22 cellular contexts compared by ENCODE assay signal in the genomic region with DNA sequence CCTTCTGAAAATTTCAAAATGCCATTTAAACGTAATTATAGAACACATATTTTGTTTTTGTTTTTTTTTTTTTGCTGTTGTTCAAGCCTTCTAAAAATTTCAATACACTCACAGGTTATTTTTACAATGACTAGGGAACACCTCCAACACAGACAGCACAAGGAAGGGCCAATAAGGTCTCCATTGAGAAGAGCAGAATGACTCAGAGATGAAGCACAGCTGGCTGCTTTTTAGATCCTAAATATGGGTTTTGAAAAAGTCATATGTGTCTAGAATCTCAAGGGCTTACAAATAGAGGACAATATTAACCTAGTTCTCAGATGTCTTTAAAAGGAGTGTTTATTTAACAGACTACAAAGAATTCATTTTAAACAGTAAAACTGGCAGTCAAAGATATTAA.
DNase-seq lines count a peak whose midpoint lies in the region; ATAC-seq and TF ChIP-seq lines count a peak whose summit lies in the region.
"Had no signal": no experiment of that assay in that cellular context is flagged by ENCODE, and none has a peak within 500 bp of the region (broad histone marks: within the 10 kb centered on the region; RNA-seq: fewer than 3 reads in every experiment).

No MANE protein-coding gene starts in this region.

- dilution Hi-C loops in IMR-90 (cut with HindIII; ENCODE audit: low sequenced_read_pairs, unreplicated experiment) = no loop called here
- dilution Hi-C loops in mammary epithelial cell (cut with HindIII; ENCODE audit: low sequenced_read_pairs) = no loop called here

- no peak overlapping the region for H3K9ac ChIP-seq in IMR-90 (ENCODE audit: low read depth, low read length)
- no peak overlapping the region for H3K9ac ChIP-seq in mammary epithelial cell (ENCODE audit: insufficient read depth, low read length)

- no peak overlapping the region for H4K8ac ChIP-seq in IMR-90 (ENCODE audit: low read depth in 2 of 2, low read length in 2 of 2)

- H3K4me3 ChIP-seq in IMR-90 (ENCODE audit: insufficient read depth, low read depth, low read length) = no peak overlapping the region
- H3K4me3 ChIP-seq in mammary epithelial cell (replicated peaks in 1 of 3; ENCODE audit: insufficient read depth in 1 of 3, low read depth in 2 of 3, low read length in 3 of 3) = no peak overlapping the region
- H3K4me3 ChIP-seq: gastroesophageal sphincter, GM23338, Peyer's patch, SJSA1, spleen had no signal

- no peak for TF ChIP-seq RAD21 in IMR-90 (IDR thresholded peaks at IDR 0.05; ENCODE audit: low read length)

- no peak overlapping the region for H2AK5ac ChIP-seq in IMR-90 (ENCODE audit: low read depth, low read length)

- no peak overlapping the region for H3K27ac ChIP-seq in IMR-90 (ENCODE audit: insufficient read depth, low read length)
- H3K27ac ChIP-seq in mammary epithelial cell (ENCODE audit: insufficient read depth, low read depth, low read length) = no peak overlapping the region
- no peak overlapping the region for H3K27ac ChIP-seq in caudate nucleus (ENCODE audit: low read depth, low read length)
- H3K27ac ChIP-seq: gastroesophageal sphincter, Peyer's patch, SJSA1, spleen had no signal

- no peaks in the 10 kb centered on the region for H3K9me1 ChIP-seq in IMR-90 (ENCODE audit: insufficient read depth, low read length)

- no peaks in the 10 kb centered on the region for H3K9me3 ChIP-seq in IMR-90 (ENCODE audit: control insufficient read depth, insufficient read depth, low read length)
- H3K9me3 ChIP-seq in mammary epithelial cell (replicated peaks; ENCODE audit: insufficient read depth, low read length) = no peaks in the 10 kb centered on the region
- H3K9me3 ChIP-seq: gastroesophageal sphincter, Peyer's patch, SJSA1, spleen had no signal

- no peak overlapping the region for H4K5ac ChIP-seq in IMR-90 (ENCODE audit: low read depth, low read length)

- TF ChIP-seq CTCF in IMR-90 (conservative IDR thresholded peaks at IDR 0.05; ENCODE audit: low read depth, low read length) (no peak), mammary epithelial cell (conservative IDR thresholded peaks at IDR 0.05 in 1 of 2, IDR thresholded peaks at IDR 0.05 in 1 of 2; ENCODE audit: extremely low read depth in 1 of 2, insufficient read depth in 1 of 2, low read depth in 1 of 2, low read length in 2 of 2) (no peak)

- no peak overlapping the region for H2AK9ac ChIP-seq in IMR-90 (replicated peaks; ENCODE audit: low read depth, low read length, poor library complexity)

- H3K14ac ChIP-seq in IMR-90 (replicated peaks; ENCODE audit: low read depth, low read length) = no peak overlapping the region

- H3K23ac ChIP-seq in IMR-90 (ENCODE audit: low read depth, low read length) = no peak overlapping the region

- no peak overlapping the region for H3K56ac ChIP-seq in IMR-90 (ENCODE audit: extremely low read depth, insufficient read depth, low read length)

- TF ChIP-seq POLR2A in IMR-90 (IDR thresholded peaks at IDR 0.05; ENCODE audit: low read depth, low read length) = no peak

- H3K18ac ChIP-seq in IMR-90 (ENCODE audit: low read depth, low read length) = no peak overlapping the region

- ATAC-seq in IMR-90 (ENCODE audit: low read depth) (peak; percentile 54), GM21576 (IDR thresholded peaks at IDR 0.05; ENCODE audit: unreplicated experiment) (no peak)
- ATAC-seq: CD8-positive, alpha-beta T cell; gastroesophageal sphincter; GM23338 had no signal

- H3K36me3 ChIP-seq in IMR-90 (ENCODE audit: control insufficient read depth, insufficient read depth, low read length) (no peaks in the 10 kb centered on the region), mammary epithelial cell (ENCODE audit: insufficient read depth, low read length) (no peaks in the 10 kb centered on the region)
- H3K36me3 ChIP-seq: gastroesophageal sphincter, Peyer's patch, SJSA1, spleen had no signal

- POLR2A ChIA-PET in IMR-90 (lab: Charles Lee; ENCODE audit: unreplicated experiment) = no interaction called here

- H2BK120ac ChIP-seq in IMR-90 (ENCODE audit: low read depth, low read length) = no peak overlapping the region

- BruUV-seq in IMR-90 (replicated peaks; lab: Mats Ljungman, UMichigan) (no TSS peak), mammary epithelial cell (replicated peaks; lab: Mats Ljungman, UMichigan) (no TSS peak)

- no peak overlapping the region for H2AFZ ChIP-seq in IMR-90 (replicated peaks; ENCODE audit: low read length, poor library complexity)
- no peak overlapping the region for H2AFZ ChIP-seq in mammary epithelial cell (ENCODE audit: low read depth, low read length)
- H2AFZ ChIP-seq: GM23338 had no signal

- no peaks in the 10 kb centered on the region for H3K27me3 ChIP-seq in IMR-90 (ENCODE audit: control insufficient read depth, insufficient read depth, low read length)
- no peaks in the 10 kb centered on the region for H3K27me3 ChIP-seq in mammary epithelial cell (ENCODE audit: insufficient read depth, low read length)
- H3K27me3 ChIP-seq: gastroesophageal sphincter, Peyer's patch, SJSA1, spleen had no signal

- no peaks in the 10 kb centered on the region for H3K79me2 ChIP-seq in mammary epithelial cell (ENCODE audit: insufficient read depth, low read length)

- H2BK20ac ChIP-seq in IMR-90 (ENCODE audit: low read depth, low read length) = no peak overlapping the region

- H3K4ac ChIP-seq in IMR-90 (ENCODE audit: low read depth, low read length) = no peak overlapping the region

- CTCF ChIA-PET in IMR-90 (lab: Yijun Ruan, JAX) (no interaction called here), mammary epithelial cell (lab: Charles Lee; ENCODE audit: low non-redundant PET) (no interaction called here)

- in situ Hi-C loops in IMR-90 (cut with MboI; ENCODE audit: low sequenced_read_pairs) (no loop called here), mammary epithelial cell (cut with MboI; ENCODE audit: low sequenced_read_pairs in 2 of 2) (loop anchor here in 1 of 2 donors (25.0 kb wide), 1 partner anchor 410 kb away; no protein-coding TSS in a partner anchor)

- intact Hi-C loops in IMR-90 (cut with micrococcal nuclease) = loop anchor here (5.0 to 10.0 kb wide), 2 partner anchors 983 to 1490 kb away; no protein-coding TSS in a partner anchor
- intact Hi-C loops in mammary epithelial cell (cut with micrococcal nuclease) = no loop called here

- H4K91ac ChIP-seq in IMR-90 (ENCODE audit: insufficient read depth, low read depth, low read length) = no peak overlapping the region

- no CpG with 5 or more reads among the region's 1 CpG for WGBS in IMR-90 (ENCODE audit: extremely low coverage in 2 of 2, insufficient read length in 1 of 2), 2 experiments
- WGBS in mammary epithelial cell (ENCODE audit: low coverage, missing lambda C conversion rate) = 89% methylated on average over 1 of the region's 1 CpG

- H3K4me1 ChIP-seq in IMR-90 (ENCODE audit: control insufficient read depth, insufficient read depth, low read length) (no peaks in the 10 kb centered on the region), mammary epithelial cell (ENCODE audit: insufficient read depth, low read length) (no peaks in the 10 kb centered on the region)
- H3K4me1 ChIP-seq: Peyer's patch, SJSA1, spleen had no signal

- no peak overlapping the region for H2BK5ac ChIP-seq in IMR-90 (ENCODE audit: low read depth, low read length, poor library complexity, severe bottlenecking)

- DNase-seq in Daoy (ENCODE audit: low read depth) (peak; percentile 16), IMR-90 (peak; percentile 66), mammary epithelial cell (peak; percentile 42), kidney glomerular epithelial cell (lab: John Stamatoyannopoulos, UW) (peak; percentile 7), GM19238 (ENCODE audit: insufficient read length, low spot score) (no peak), caudate nucleus (lab: John Stamatoyannopoulos, UW) (no peak)
- DNase-seq: activated CD8-positive, alpha-beta memory T cell treated with anti-CD3 and anti-CD28 coated beads for 24 hours; activated naive CD4-positive, alpha-beta T cell; activated T-cell treated with anti-CD3 and anti-CD28 coated beads, Interleukin-2, amount 50 U/mL, for 24 hours; CD8-positive, alpha-beta T cell; central memory CD4-positive, alpha-beta T cell; dermis blood vessel endothelial cell; DMS79; NK-92 treated with Interleukin-12 subunit alpha and Interleukin-12 subunit beta, amount 100 ng/mL, for 24 hours; Peyer's patch; spleen; stimulated activated CD4-positive, alpha-beta T cell treated with anti-CD3 and anti-CD28 coated beads, Interleukin-4, amount 100 ng/mL, for 24 hours; stimulated activated naive CD4-positive, alpha-beta T cell treated with Interleukin-2 at 50 U/mL for 16 hours had no signal

- H2BK15ac ChIP-seq in IMR-90 (ENCODE audit: low read depth, low read length) = no peak overlapping the region

- peaks cover 0 to 3% of the 10 kb centered on the region in 2 experiments; a peak in 2 of 4 replicates for H3K79me1 ChIP-seq in IMR-90 (ENCODE audit: low read depth in 1 of 2, low read length in 2 of 2)

- H4K20me1 ChIP-seq in IMR-90 (ENCODE audit: insufficient read depth, low read length) (no peaks in the 10 kb centered on the region), mammary epithelial cell (ENCODE audit: insufficient read depth, low read length) (no peaks in the 10 kb centered on the region)

- no peak overlapping the region for H3K4me2 ChIP-seq in IMR-90 (ENCODE audit: low read depth, low read length)
- H3K4me2 ChIP-seq in mammary epithelial cell (ENCODE audit: insufficient read depth, low read depth, low read length) = no peak overlapping the region
- H3K4me2 ChIP-seq: GM23338 had no signal

TF ChIP-seq in IMR-90, 13 proteins besides CTCF, POLR2A, EP300 and RAD21 (continues in another document):
- TF ChIP-seq FOS (IDR thresholded peaks at IDR 0.05; ENCODE audit: low read depth, low read length) (no peak), BHLHE40 (IDR thresholded peaks at IDR 0.05; ENCODE audit: low read depth, low read length) (no peak), CHD1 (IDR thresholded peaks at IDR 0.05; ENCODE audit: low read depth, low read length) (no peak), NFE2L2 (IDR thresholded peaks at IDR 0.05; ENCODE audit: low read depth, low read length) (no peak), MAZ (IDR thresholded peaks at IDR 0.05; ENCODE audit: borderline replicate concordance, low read depth, low read length) (no peak)
- TF ChIP-seq, protein P1, sequence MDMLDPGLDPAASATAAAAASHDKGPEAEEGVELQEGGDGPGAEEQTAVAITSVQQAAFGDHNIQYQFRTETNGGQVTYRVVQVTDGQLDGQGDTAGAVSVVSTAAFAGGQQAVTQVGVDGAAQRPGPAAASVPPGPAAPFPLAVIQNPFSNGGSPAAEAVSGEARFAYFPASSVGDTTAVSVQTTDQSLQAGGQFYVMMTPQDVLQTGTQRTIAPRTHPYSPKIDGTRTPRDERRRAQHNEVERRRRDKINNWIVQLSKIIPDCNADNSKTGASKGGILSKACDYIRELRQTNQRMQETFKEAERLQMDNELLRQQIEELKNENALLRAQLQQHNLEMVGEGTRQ (IDR thresholded peaks at IDR 0.05; ENCODE audit: low read depth, low read length) = no peak

Comparison
In these comparisons a context has a peak if more than half of its experiments do, and no peak if none do; other contexts are left out.
1. DNase-seq: peak in Daoy (single experiment), IMR-90 (single experiment), mammary epithelial cell (single experiment) and kidney glomerular epithelial cell (single experiment); none in GM19238 (single experiment) and caudate nucleus (0 of 61).